Comparison of ENCODE assay signal across 8 cellular contexts in the genomic region with DNA sequence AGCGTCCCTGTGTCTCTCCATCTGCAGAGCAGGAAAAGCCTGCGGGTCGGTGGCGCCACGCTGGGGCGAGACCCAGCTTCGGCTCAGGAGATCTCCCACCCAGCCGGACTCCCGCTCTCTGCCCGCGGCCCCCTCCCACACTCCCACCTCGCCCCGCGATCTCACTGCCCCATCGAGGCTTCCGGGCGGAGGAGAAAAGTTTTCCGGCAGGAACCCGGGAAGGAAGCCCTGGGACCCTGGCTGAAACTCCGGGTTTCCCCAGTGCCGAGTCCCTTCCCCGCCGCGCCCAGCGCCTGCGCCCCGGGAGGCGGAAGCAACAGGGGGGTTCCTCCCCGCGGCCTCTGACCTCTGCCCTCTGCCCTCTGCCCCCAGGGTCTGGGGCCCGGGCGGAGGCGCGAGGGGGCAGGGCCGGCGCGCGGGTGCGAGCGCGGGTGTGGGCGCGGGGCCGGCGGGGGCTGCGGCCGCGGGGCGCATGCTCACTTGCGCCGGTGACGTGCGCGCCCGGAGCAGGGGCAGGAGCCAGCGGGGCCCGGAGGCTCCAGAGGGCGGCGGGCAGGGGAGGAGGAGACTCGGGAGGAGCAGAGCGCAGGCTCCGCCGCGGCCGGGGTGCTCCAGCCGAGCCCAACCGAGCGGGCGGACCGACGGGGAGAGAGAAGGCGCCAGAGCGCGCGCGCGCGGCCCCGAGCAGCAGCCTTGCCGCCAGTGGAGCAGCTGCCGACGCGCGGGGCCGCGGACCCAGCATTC. TPM values are rescaled to one million over a fixed set of nuclear protein-coding genes. Genes with fewer than 3 reads are reported as not detected.
DNase-seq lines count a peak whose midpoint lies in the region; FAIRE-seq and TF ChIP-seq lines count a peak whose summit lies in the region.

ATP11A (plus strand) TSS at position 541 of the 744 bp plus-strand sequence. CDS start 379 bp downstream, outside the sequence.

- peak within 1 kb of the TSS; percentile 83 for H3K9ac ChIP-seq in GM23248
- H3K9ac ChIP-seq in subcutaneous abdominal adipose tissue (ENCODE audit: low read length in 5 of 5) = peak within 1 kb of the TSS; percentile 19 to 86 (median 73)

- in situ Hi-C loops in GM23248 (cut with MboI) = no loop called here

- H3K27me3 ChIP-seq in GM23248 (replicated peaks; ENCODE audit: insufficient read depth) (no peaks in the 10 kb centered on the region), neutrophil (no peaks in the 10 kb centered on the region), subcutaneous abdominal adipose tissue (ENCODE audit: control insufficient read depth in 5 of 5, insufficient read depth in 4 of 5, low read length in 5 of 5) (no peaks in the 10 kb centered on the region)

- peaks cover 46% of the 10 kb centered on the region for H3K4me1 Mint-ChIP-seq in activated naive CD4-positive, alpha-beta T cell treated with anti-CD3 and anti-CD28 coated beads for 36 hours (ENCODE audit: low read depth)

- peak within 1 kb of the TSS; percentile 78 for H3K4me3 Mint-ChIP-seq in activated naive CD4-positive, alpha-beta T cell treated with anti-CD3 and anti-CD28 coated beads for 36 hours

- intact Hi-C loops in activated naive CD4-positive, alpha-beta T cell treated with anti-CD3 and anti-CD28 coated beads for 36 hours (cut with micrococcal nuclease) = loop anchor here (1.0 to 5.0 kb wide), 6 partner anchors 15 to 518 kb away; partner anchors contain the start of genes CUL4A, PCID2 and TUBGCP3

- CTCF ChIA-PET in activated naive CD4-positive, alpha-beta T cell treated with anti-CD3 and anti-CD28 coated beads for 36 hours (lab: Charles Lee) = interaction anchor here (1.2 to 1.7 kb wide), 3 partner anchors 83 to 185 kb away, joined by 3 to 4 read pairs (median 3); no protein-coding TSS in a partner anchor

- WGBS in GM23248 (ENCODE audit: low coverage in 1 of 2, low lambda C conversion rate in 2 of 2, missing lambda C conversion rate in 2 of 2), 2 experiments = 2% methylated on average over 21 to 39 of the region's 86 CpGs

- no peak for FAIRE-seq in frontal cortex (lab: Jason Lieb, UNC)

- H3K36me3 ChIP-seq in GM23248 (ENCODE audit: low read depth) (no peaks in the 10 kb centered on the region), neutrophil (no peaks in the 10 kb centered on the region), subcutaneous abdominal adipose tissue (ENCODE audit: control insufficient read depth in 5 of 5, insufficient read depth in 5 of 5, low read length in 5 of 5) (no peaks in the 10 kb centered on the region)

- no peaks in the 10 kb centered on the region for H4K20me1 ChIP-seq in GM23248 (ENCODE audit: insufficient read depth)

- H3K4me3 ChIP-seq in GM23248 = peak within 1 kb of the TSS; percentile 74
- peak within 1 kb of the TSS; percentile 86 to 94 for H3K4me3 ChIP-seq in neutrophil (ENCODE audit: low read depth in 1 of 2, low read length in 1 of 2)
- peak within 1 kb of the TSS; percentile 66 to 79 (median 72) for H3K4me3 ChIP-seq in subcutaneous abdominal adipose tissue (ENCODE audit: low read depth in 1 of 5, low read length in 5 of 5)

- H3K9me3 ChIP-seq in GM23248 (ENCODE audit: low read depth) (no peaks in the 10 kb centered on the region), neutrophil (no peaks in the 10 kb centered on the region), subcutaneous abdominal adipose tissue (ENCODE audit: control insufficient read depth in 5 of 5, low read length in 5 of 5) (no peaks in the 10 kb centered on the region)

- peak within 1 kb of the TSS; percentile 82 for H3K4me2 ChIP-seq in GM23248 (ENCODE audit: unreplicated experiment)

- TF ChIP-seq CTCF in neutrophil (IDR thresholded peaks at IDR 0.05) = peak; percentile 10

- DNase-seq in ELR (ENCODE audit: low read depth) (peak; percentile 85), GM23248 (peak; percentile 97), Kasumi-1 (lab: John Stamatoyannopoulos, UW) (peak; percentile 71 to 75), SK-N-DZ (ENCODE audit: low spot score) (peak; percentile 77), frontal cortex (ENCODE audit: low spot score in 2 of 2) (peak; percentile 99)
- DNase-seq in activated naive CD4-positive, alpha-beta T cell treated with anti-CD3 and anti-CD28 coated beads for 36 hours = peak; percentile 77

- H3K9me2 ChIP-seq in GM23248 (ENCODE audit: insufficient read depth) = no peaks in the 10 kb centered on the region

- peak within 1 kb of the TSS; percentile 85 for H2AFZ ChIP-seq in GM23248

- peaks cover 8% of the 10 kb centered on the region; the same call in 1 of the 2 replicates for H3F3A ChIP-seq in GM23248 (ENCODE audit: insufficient read depth)

- no peaks in the 10 kb centered on the region for H3K27me3 Mint-ChIP-seq in activated naive CD4-positive, alpha-beta T cell treated with anti-CD3 and anti-CD28 coated beads for 36 hours (ENCODE audit: low read depth)

- H3K79me2 ChIP-seq in GM23248 (ENCODE audit: insufficient read depth) = peaks cover 19% of the 10 kb centered on the region

- H3K4me1 ChIP-seq in GM23248 (ENCODE audit: insufficient read depth) (peaks cover 14% of the 10 kb centered on the region), neutrophil (ENCODE audit: control insufficient read depth in 1 of 2, insufficient read depth in 1 of 2, low read depth in 1 of 2, low read length in 1 of 2) (peaks cover 60 to 63% of the 10 kb centered on the region in 2 experiments), subcutaneous abdominal adipose tissue (ENCODE audit: control insufficient read depth in 5 of 5, insufficient read depth in 5 of 5, low read length in 5 of 5) (peaks cover 4 to 54% (median 27%) of the 10 kb centered on the region in 5 donors)

- no peaks in the 10 kb centered on the region for H3K9me3 Mint-ChIP-seq in activated naive CD4-positive, alpha-beta T cell treated with anti-CD3 and anti-CD28 coated beads for 36 hours

- peak within 1 kb of the TSS; percentile 80 for H3K27ac Mint-ChIP-seq in activated naive CD4-positive, alpha-beta T cell treated with anti-CD3 and anti-CD28 coated beads for 36 hours

- 0 out of 2 replicates have a peak within 1 kb of the TSS, but pooled peaks have one; percentile 0 for H3K27ac ChIP-seq in GM23248
- peak within 1 kb of the TSS; percentile 97 for H3K27ac ChIP-seq in neutrophil
- peak within 1 kb of the TSS; percentile 80 for H3K27ac ChIP-seq in subcutaneous abdominal adipose tissue (ENCODE audit: low read depth, low read length)

- H3K36me3 Mint-ChIP-seq in activated naive CD4-positive, alpha-beta T cell treated with anti-CD3 and anti-CD28 coated beads for 36 hours (ENCODE audit: low read depth) = peaks cover 1% of the 10 kb centered on the region

RNA-seq across cellular contexts. Expression of gene ATP11A, which starts in this region (rescaled TPM):
- total RNA-seq in GM23248 (2014; rRNA removed; shearing (Covaris generic)) = 3.2 and 4.9 TPM in 2 replicates
- 4.4 and 5.0 TPM in 2 replicates for polyA plus RNA-seq in GM23248 (2016; fragmentation: Nextera tagmentation; extraction: Ambion mirVana)
- 5.8 and 7.6 TPM in 2 replicates for polyA plus RNA-seq in SK-N-DZ (2014; cell fraction: cytosol; rRNA removed)
- 19.1 and 51.5 TPM in 2 replicates for polyA plus RNA-seq in SK-N-DZ (2014; cell fraction: nucleus; rRNA removed)
- 10 to 100 TPM; 24.7 to 25.6 TPM for total RNA-seq in activated naive CD4-positive, alpha-beta T cell treated with anti-CD3 and anti-CD28 coated beads for 36 hours
- 6.9 TPM for total RNA-seq in frontal cortex

Comparison
In these comparisons a context has a peak if more than half of its experiments do, and no peak if none do; other contexts are left out.
1. Peak in every context shown above with its lines: DNase-seq, H3K4me3 ChIP-seq and H3K27ac ChIP-seq.
2. H3K27ac ChIP-seq: peak in every context shown above with its lines; median percentile 97 in neutrophil; 80 in subcutaneous abdominal adipose tissue; 0 in GM23248.